In the genomic region with DNA sequence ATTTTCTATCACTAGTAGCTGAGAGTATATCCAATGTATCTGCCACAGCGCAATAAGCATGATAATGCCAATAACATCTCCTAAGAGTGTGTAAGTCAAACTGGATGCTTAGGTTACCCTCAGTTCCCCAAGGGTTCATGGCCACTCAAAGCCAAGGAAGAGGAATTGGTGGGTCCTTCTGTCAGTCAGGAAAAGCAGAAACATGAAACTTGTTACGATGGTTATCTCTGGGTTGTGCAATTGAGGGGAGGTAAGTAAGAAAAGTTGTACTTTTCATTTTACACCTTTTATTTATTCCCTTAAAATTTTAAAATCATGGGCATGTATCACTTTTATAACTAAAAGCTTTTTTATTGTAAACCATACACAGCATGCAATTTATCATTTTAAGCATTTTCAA, we compare ENCODE assay signal across 28 cellular contexts. TPM values are rescaled to one million over a fixed set of nuclear protein-coding genes. Genes with fewer than 3 reads are reported as not detected.
"Had no signal": no experiment of that assay in that cellular context is flagged by ENCODE, and none has a peak within 500 bp of the region (broad histone marks: within the 10 kb centered on the region; RNA-seq: fewer than 3 reads in every experiment).

No MANE protein-coding gene starts in this region.

- H3K27me3 ChIP-seq: neural progenitor cell, pancreas, thyroid gland, tibial nerve, upper lobe of left lung, vagina had no signal

- H2AFZ ChIP-seq: neural progenitor cell had no signal

- DNase-seq: naive thymus-derived CD4-positive, alpha-beta T cell; natural killer cell; occipital lobe; pancreas; posterior cingulate gyrus; psoas muscle; right cardiac atrium; spleen; stimulated activated CD4-positive, alpha-beta T cell treated with anti-CD3 and anti-CD28 coated beads, Interleukin-12 subunit alpha, Interleukin-12 subunit beta, amount 100 ng/mL, for 4 hours; stimulated activated CD4-positive, alpha-beta T cell treated with anti-CD3 and anti-CD28 coated beads, Interleukin-2, amount 100 ng/mL, for 24 hours; stimulated activated CD4-positive, alpha-beta T cell treated with anti-CD3 and anti-CD28 coated beads, Interleukin-2, amount 100 ng/mL, for 48 hours; stimulated activated CD4-positive, alpha-beta T cell treated with anti-CD3 and anti-CD28 coated beads, Interleukin-4, amount 100 ng/mL, for 24 hours; stimulated activated naive B cell treated with anti-CD40 and anti-IgM and Interleukin-4, amounts not matched to agents 10 μg/mL and 1 μg/mL and 100 μg/mL, for 72 hours; stimulated activated naive CD4-positive, alpha-beta T cell treated with Interleukin-2 at 50 U/mL for 16 hours; stomach; thyroid gland; trophoblast cell; upper lobe of left lung had no signal

- H3K4me3 ChIP-seq: neural progenitor cell, pancreas, psoas muscle, skin epidermis, smooth muscle cell, spleen, stomach, thoracic aorta, thyroid gland, tibial nerve, upper lobe of left lung, vagina had no signal

- FAIRE-seq: pancreas had no signal

- H3K4me2 ChIP-seq: neural progenitor cell, smooth muscle cell had no signal

- H3K9me3 ChIP-seq: pancreas, psoas muscle, spleen, stomach, thoracic aorta, thyroid gland, tibial nerve, upper lobe of left lung, vagina had no signal

- H3K27ac ChIP-seq: neural progenitor cell, pancreas, psoas muscle, skin epidermis, spleen, stomach, thoracic aorta, thyroid gland, tibial nerve, upper lobe of left lung, vagina had no signal

- H3K9ac ChIP-seq: neural progenitor cell had no signal

- H3K36me3 ChIP-seq: neural progenitor cell, pancreas, spleen, stomach, thoracic aorta, thyroid gland, tibial nerve, upper lobe of left lung, vagina had no signal

- ATAC-seq: naive thymus-derived CD4-positive, alpha-beta T cell; natural killer cell; pancreas; psoas muscle; right cardiac atrium; sciatic nerve; stimulated activated effector memory CD8-positive, alpha-beta T cell treated with anti-CD3 and anti-CD28 coated beads, Interleukin-12 subunit alpha, Interleukin-12 subunit beta, amount 100 ng/mL, for 72 hours; stimulated activated naive B cell treated with anti-CD40 and anti-IgM and Interleukin-4, amounts not matched to agents 10 μg/mL and 1 μg/mL and 100 μg/mL, for 72 hours had no signal

- H3K4me1 ChIP-seq: neural progenitor cell, pancreas, psoas muscle, spleen, stomach, thyroid gland, tibial nerve, upper lobe of left lung, vagina had no signal

RNA-seq across cellular contexts. Expression of gene GAD1, which starts 10.1 kb away (rescaled TPM):
- total RNA-seq: natural killer cell, osteocyte, psoas muscle, right cardiac atrium, vagina had no signal
- polyA plus RNA-seq: naive thymus-derived CD4-positive, alpha-beta T cell had no signal

RNA-seq across cellular contexts. Expression of gene ERICH2, which starts 36.4 kb away (rescaled TPM):
- total RNA-seq: naive thymus-derived CD4-positive, alpha-beta T cell; natural killer cell; occipital lobe; osteocyte; smooth muscle cell; spleen; stomach; temporal lobe; thoracic aorta; thyroid gland; vagina had no signal
- polyA plus RNA-seq: naive thymus-derived CD4-positive, alpha-beta T cell had no signal
